ENCODE assay signal across 19 cellular contexts in the genomic region with DNA sequence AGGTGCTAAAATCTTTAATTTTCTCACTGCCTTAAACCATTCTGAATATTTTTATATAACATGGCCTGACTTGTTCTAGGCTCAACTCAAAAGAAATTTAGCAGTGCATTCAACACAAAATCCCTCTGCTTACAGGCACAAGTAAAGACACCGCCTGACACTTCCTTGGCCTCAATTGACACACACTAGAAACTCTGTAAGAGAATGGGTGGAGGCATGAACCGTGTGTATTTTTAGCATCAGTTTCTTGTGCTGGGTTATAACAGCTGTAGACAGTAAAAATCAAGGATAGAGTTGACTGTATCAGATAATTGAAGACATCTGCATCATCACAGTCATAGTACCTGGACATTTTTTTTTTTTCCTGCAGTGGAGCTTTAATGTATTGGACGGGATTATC.
"Had no signal": no experiment of that assay in that cellular context is flagged by ENCODE, and none has a peak within 500 bp of the region (broad histone marks: within the 10 kb centered on the region; RNA-seq: fewer than 3 reads in every experiment).

No MANE protein-coding gene starts in this region.

- H3K9ac ChIP-seq: neural progenitor cell had no signal

- H3K27me3 ChIP-seq: foreskin keratinocyte, neural progenitor cell, tibial nerve, uterus had no signal

- DNase-seq: activated CD4-positive, alpha-beta T cell treated with anti-CD3 and anti-CD28 coated beads for 36 hours; activated CD4-positive, alpha-beta T cell treated with anti-CD3 and anti-CD28 coated beads, Interleukin-2, amount 50 U/mL, for 48 hours; activated gamma-delta T cell treated with Interleukin-2 at 50 U/mL for 16 hours; activated T-cell treated with anti-CD3 and anti-CD28 coated beads for 4 hours; endodermal cell; foreskin keratinocyte; glutamatergic neuron; hypothalamus; islet precursor cell; naive thymus-derived CD4-positive, alpha-beta T cell; right cardiac atrium; stimulated activated naive CD8-positive, alpha-beta T cell treated with anti-CD3 and anti-CD28 coated beads, Interleukin-15, Interleukin-2, amounts not matched to agents 100 U/mL and 50 U/mL, for 24 hours; substantia nigra; uterus had no signal

- H3K4me1 ChIP-seq: foreskin keratinocyte, tibial nerve, uterus had no signal

- H3K27ac ChIP-seq: epithelial cell of prostate, foreskin keratinocyte, neural progenitor cell, tibial nerve, uterus had no signal

- H3K4me3 ChIP-seq: neural progenitor cell, skin epidermis, tibial nerve, uterus had no signal

- H3K36me3 ChIP-seq: neural progenitor cell, tibial nerve, uterus had no signal

- H3K4me2 ChIP-seq: neural progenitor cell had no signal

- ATAC-seq: activated CD4-positive, alpha-beta T cell treated with anti-CD3 and anti-CD28 coated beads for 36 hours; activated naive CD4-positive, alpha-beta T cell treated with anti-CD3 and anti-CD28 coated beads, Interleukin-2, amount 50 U/mL, for 72 hours; foreskin keratinocyte; naive thymus-derived CD4-positive, alpha-beta T cell; stimulated activated naive CD8-positive, alpha-beta T cell treated with anti-CD3 and anti-CD28 coated beads, Interleukin-15, Interleukin-2, amounts not matched to agents 100 U/mL and 50 U/mL, for 24 hours had no signal

- H3K9me3 ChIP-seq: tibial nerve, uterus had no signal
